Comparison of ENCODE assay signal across 8 cellular contexts in genomic region chr21:34073032-34073748, GRCh38. TPM values are rescaled to one million over a fixed set of nuclear protein-coding genes. Genes with fewer than 3 reads are reported as not detected.
DNase-seq lines count a peak whose midpoint lies in the region; ATAC-seq, FAIRE-seq and TF ChIP-seq lines count a peak whose summit lies in the region.

TSS of gene MRPS6 (plus strand) at chr21:34073578. CDS start at chr21:34073701, 123 bp downstream.
TSS of gene SLC5A3 (plus strand) at chr21:34073578. CDS start at chr21:34095199, 21,621 bp downstream.

- H3K27ac ChIP-seq in naive thymus-derived CD4-positive, alpha-beta T cell (ENCODE audit: low read depth, low read length), result peak within 1 kb of the TSS; percentile 82

- H3K36me3 Mint-ChIP-seq in naive thymus-derived CD4-positive, alpha-beta T cell, result peaks cover 0 to 30% (median 4%) of the 10 kb centered on the region in 5 donors
- peaks cover 14% of the 10 kb centered on the region for H3K36me3 Mint-ChIP-seq in stimulated activated memory B cell treated with anti-CD40 and anti-IgM and Interleukin-4, amounts not matched to agents 10 μg/mL and 1 μg/mL and 100 μg/mL, for 72 hours

- H3K36me3 ChIP-seq in naive thymus-derived CD4-positive, alpha-beta T cell (ENCODE audit: control insufficient read depth in 2 of 3, insufficient read depth in 3 of 3, low read length in 3 of 3), result peaks cover 0 to 2% (median 0%) of the 10 kb centered on the region in 3 experiments

- H3K4me1 Mint-ChIP-seq in naive thymus-derived CD4-positive, alpha-beta T cell, result peaks cover 9 to 54% (median 46%) of the 10 kb centered on the region in 7 donors
- H3K4me1 Mint-ChIP-seq in stimulated activated memory B cell treated with anti-CD40 and anti-IgM and Interleukin-4, amounts not matched to agents 10 μg/mL and 1 μg/mL and 100 μg/mL, for 72 hours, result peaks cover 46% of the 10 kb centered on the region

- intact Hi-C loops in naive thymus-derived CD4-positive, alpha-beta T cell (cut with micrococcal nuclease), result loop anchor here (1.0 to 5.0 kb wide), 6 partner anchors 41 to 430 kb away; partner anchors contain the start of gene ITSN1 (in 1 of the 2)

- CTCF ChIA-PET in naive thymus-derived CD4-positive, alpha-beta T cell (lab: Charles Lee), result interaction anchor here (0.8 to 3.3 kb wide), 4 partner anchors 19 to 149 kb away, joined by 3 to 16 read pairs (median 7); no protein-coding TSS in a partner anchor

- no peaks in the 10 kb centered on the region for H3K9me3 Mint-ChIP-seq in naive thymus-derived CD4-positive, alpha-beta T cell
- no peaks in the 10 kb centered on the region for H3K9me3 Mint-ChIP-seq in stimulated activated memory B cell treated with anti-CD40 and anti-IgM and Interleukin-4, amounts not matched to agents 10 μg/mL and 1 μg/mL and 100 μg/mL, for 72 hours

- peak within 1 kb of the TSS; percentile 76 for H3K4me3 ChIP-seq in fibroblast of mammary gland (ENCODE audit: control insufficient read depth, low read depth, low read length)
- peak within 1 kb of the TSS; percentile 72 for H3K4me3 ChIP-seq in naive thymus-derived CD4-positive, alpha-beta T cell (ENCODE audit: low read length)

- no peak for FAIRE-seq in RCC 7860 (lab: Jason Lieb, UNC)

- peak; percentile 68 for ATAC-seq in GM21576 (IDR thresholded peaks at IDR 0.05; ENCODE audit: unreplicated experiment)
- ATAC-seq in naive thymus-derived CD4-positive, alpha-beta T cell, result peak; percentile 89
- peak; percentile 92 for ATAC-seq in stimulated activated memory B cell treated with anti-CD40 and anti-IgM and Interleukin-4, amounts not matched to agents 10 μg/mL and 1 μg/mL and 100 μg/mL, for 72 hours

- no peaks in the 10 kb centered on the region for H3K27me3 ChIP-seq in naive thymus-derived CD4-positive, alpha-beta T cell (ENCODE audit: control insufficient read depth in 2 of 2, insufficient read depth in 2 of 2, low read length in 2 of 2)

- no peak for TF ChIP-seq EP300 in Ishikawa (IDR thresholded peaks at IDR 0.05; ENCODE audit: borderline replicate concordance)

- no peak for TF ChIP-seq CTCF in fibroblast of mammary gland (conservative IDR thresholded peaks at IDR 0.05; ENCODE audit: control insufficient read depth, insufficient read depth, low read depth, low read length)

- H3K27me3 Mint-ChIP-seq in naive thymus-derived CD4-positive, alpha-beta T cell, result peaks cover 0 to 7% (median 0%) of the 10 kb centered on the region in 5 donors
- H3K27me3 Mint-ChIP-seq in stimulated activated memory B cell treated with anti-CD40 and anti-IgM and Interleukin-4, amounts not matched to agents 10 μg/mL and 1 μg/mL and 100 μg/mL, for 72 hours, result no peaks in the 10 kb centered on the region

- POLR2A ChIA-PET in naive thymus-derived CD4-positive, alpha-beta T cell (lab: Charles Lee), result interaction anchor here (0.7 to 6.3 kb wide), 14 partner anchors 10 to 149 kb away, joined by 3 to 58 read pairs (median 6); no protein-coding TSS in a partner anchor

- H3K4me3 Mint-ChIP-seq in naive thymus-derived CD4-positive, alpha-beta T cell, result peak within 1 kb of the TSS; percentile 88 to 98 (median 96)
- peak within 1 kb of the TSS; percentile 92 for H3K4me3 Mint-ChIP-seq in stimulated activated memory B cell treated with anti-CD40 and anti-IgM and Interleukin-4, amounts not matched to agents 10 μg/mL and 1 μg/mL and 100 μg/mL, for 72 hours

- H3K27ac Mint-ChIP-seq in naive thymus-derived CD4-positive, alpha-beta T cell, result peak within 1 kb of the TSS; percentile 89 to 95 (median 93)
- peak within 1 kb of the TSS; percentile 89 for H3K27ac Mint-ChIP-seq in stimulated activated memory B cell treated with anti-CD40 and anti-IgM and Interleukin-4, amounts not matched to agents 10 μg/mL and 1 μg/mL and 100 μg/mL, for 72 hours

- no peak for TF ChIP-seq RAD21 in Ishikawa (IDR thresholded peaks at IDR 0.05; ENCODE audit: low read depth)

- peak; percentile 93 for DNase-seq in DMS53 (lab: John Stamatoyannopoulos, UW)
- DNase-seq in RCC 7860 (ENCODE audit: low spot score), result peak; percentile 67
- peak; percentile 47 to 67 for DNase-seq in activated T-helper 1 cell treated with anti-CD3 and anti-CD28 coated beads, Interleukin-2, amount 50 U/mL, for 16 hours (ENCODE audit: low read depth in 1 of 2, low spot score in 1 of 2)
- peak; percentile 74 for DNase-seq in fibroblast of mammary gland (ENCODE audit: low read depth)
- peak; percentile 58 to 82 (median 72) for DNase-seq in naive thymus-derived CD4-positive, alpha-beta T cell

- peaks cover 30 to 33% of the 10 kb centered on the region in 2 donors for H3K4me1 ChIP-seq in naive thymus-derived CD4-positive, alpha-beta T cell (ENCODE audit: control insufficient read depth in 2 of 2, insufficient read depth in 2 of 2, low read length in 2 of 2)

- H3K9me3 ChIP-seq in naive thymus-derived CD4-positive, alpha-beta T cell (ENCODE audit: control insufficient read depth in 2 of 3, low read length in 3 of 3), result no peaks in the 10 kb centered on the region

TF ChIP-seq in Ishikawa, 13 proteins besides CTCF, POLR2A, EP300 and RAD21:
- TF ChIP-seq CREB1 (IDR thresholded peaks at IDR 0.05; ENCODE audit: low read depth), result no peak
- no peak for TF ChIP-seq NFIC (IDR thresholded peaks at IDR 0.05)
- TF ChIP-seq REST (IDR thresholded peaks at IDR 0.05; ENCODE audit: low read depth), result no peak
- TF ChIP-seq EGR1 (IDR thresholded peaks at IDR 0.05), result no peak
- TF ChIP-seq FOXM1 (IDR thresholded peaks at IDR 0.05; ENCODE audit: borderline replicate concordance, low read depth), result no peak
- no peak for TF ChIP-seq CEBPB (IDR thresholded peaks at IDR 0.05)
- TF ChIP-seq ZBTB7A (IDR thresholded peaks at IDR 0.05; ENCODE audit: low read depth), result 0 out of 2 replicates have a peak, but pooled peaks have one; percentile 66
- no peak for TF ChIP-seq TEAD4 (IDR thresholded peaks at IDR 0.05)
- peak; percentile 70 for TF ChIP-seq MAX (IDR thresholded peaks at IDR 0.05)
- TF ChIP-seq TAF1 (IDR thresholded peaks at IDR 0.05; ENCODE audit: low read depth), result peak; percentile 78
- no peak for TF ChIP-seq YY1 (IDR thresholded peaks at IDR 0.05; ENCODE audit: low read depth)
- TF ChIP-seq TCF12 (IDR thresholded peaks at IDR 0.05; ENCODE audit: low read depth), result peak; percentile 36; the same call in 1 of the 2 replicates
- peak; percentile 26; the same call in 1 of the 2 replicates for TF ChIP-seq USF1 (IDR thresholded peaks at IDR 0.05)
TF ChIP-seq in Ishikawa: peak in this region for 5.

RNA-seq across cellular contexts. Expression of gene MRPS6, which starts in this region (rescaled TPM):
- 10 to 100 TPM; 25.5 to 92.7 (median 87.9) TPM for total RNA-seq in naive thymus-derived CD4-positive, alpha-beta T cell
- 100 to 1,000 TPM; 183 to 193 TPM for polyA plus RNA-seq in naive thymus-derived CD4-positive, alpha-beta T cell

RNA-seq across cellular contexts. Expression of gene SLC5A3, which starts in this region (rescaled TPM):
- total RNA-seq in naive thymus-derived CD4-positive, alpha-beta T cell, result 10 to 100 TPM in 3 of 5 experiments, 1 to 10 TPM in 2; 8.8 to 45.5 (median 34.0) TPM
- polyA plus RNA-seq in naive thymus-derived CD4-positive, alpha-beta T cell, result 1 to 10 TPM; 1.8 to 2.1 TPM

Comparison
In these comparisons a context has a peak if more than half of its experiments do, and no peak if none do; other contexts are left out.
1. Peak in every context shown above with its lines: DNase-seq, ATAC-seq, H3K4me3 ChIP-seq and H3K27ac ChIP-seq.